8 cellular contexts compared by ENCODE assay signal in the genomic region with DNA sequence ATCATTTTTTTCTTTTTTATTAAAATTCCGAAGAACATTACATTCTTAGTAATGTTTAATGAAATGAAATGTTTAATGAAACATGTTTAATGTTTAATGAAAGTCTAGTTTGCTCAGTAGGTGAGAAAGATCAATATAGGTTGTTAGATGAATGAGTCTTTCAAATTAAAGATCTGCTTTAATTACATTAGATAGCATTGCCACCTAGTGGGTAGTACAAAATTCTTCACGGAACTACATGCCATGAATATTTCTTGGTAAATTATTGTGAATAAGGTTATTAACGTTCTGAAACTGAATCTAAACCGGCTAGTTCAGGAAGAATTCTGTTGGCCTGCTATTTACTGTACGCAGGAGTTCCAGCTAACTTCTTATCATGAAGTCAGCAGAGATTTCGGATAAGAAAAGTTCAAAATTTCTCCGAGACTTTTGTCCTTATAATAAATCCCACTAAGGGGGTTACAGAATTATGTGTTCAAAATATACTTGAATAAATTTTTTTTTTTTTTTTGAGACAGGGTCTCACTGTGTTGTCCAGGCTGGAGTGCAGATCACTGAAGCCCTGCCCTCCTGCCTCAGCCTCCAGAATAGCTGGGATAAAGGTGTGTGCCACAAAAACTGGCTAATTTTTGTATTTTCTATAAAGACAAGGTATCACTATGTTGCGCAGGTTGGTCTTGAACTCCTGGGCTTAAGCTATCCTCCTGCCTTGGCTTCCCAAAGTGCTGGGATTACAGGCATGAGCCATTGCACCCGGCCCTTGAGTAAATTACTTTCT. TPM values are rescaled to one million over a fixed set of nuclear protein-coding genes. Genes with fewer than 3 reads are reported as not detected.
DNase-seq lines count a peak whose midpoint lies in the region; ATAC-seq, FAIRE-seq and TF ChIP-seq lines count a peak whose summit lies in the region.

No MANE protein-coding gene starts in this region.

- H3K36me3 ChIP-seq in neuronal stem cell (replicated peaks in 1 of 2; ENCODE audit: control insufficient read depth in 2 of 2, insufficient read depth in 2 of 2, low read length in 2 of 2) = no peaks in the 10 kb centered on the region

- H2BK15ac ChIP-seq in neuronal stem cell (ENCODE audit: low read length) = no peak overlapping the region

- H3K4me3 Mint-ChIP-seq in brain = peak overlapping the region in 1 of 5 experiments; percentile 48

- no CpG with 5 or more reads among the region's 9 CpGs for WGBS in neuronal stem cell (ENCODE audit: extremely low coverage in 2 of 2, insufficient read length in 2 of 2, insufficient replicate concordance in 1 of 2), 2 donors

- peaks cover 2% of the 10 kb centered on the region for H3K27me3 Mint-ChIP-seq in brain

- no peak overlapping the region for H4K8ac ChIP-seq in neuronal stem cell (ENCODE audit: low read depth, low read length)

- no peak overlapping the region for H3K4me2 ChIP-seq in neuronal stem cell (ENCODE audit: insufficient read depth, low read length, poor library complexity, severe bottlenecking)

- H2BK120ac ChIP-seq in neuronal stem cell (ENCODE audit: low read depth, low read length) = no peak overlapping the region

- no peak overlapping the region for H3K27ac Mint-ChIP-seq in brain

- peak; percentile 50 for DNase-seq in AG20443 (ENCODE audit: low spot score)
- DNase-seq in GM18507 (ENCODE audit: extremely low spot score, insufficient read length, low read depth) = no peak
- DNase-seq in NB4 (ENCODE audit: low read depth) = peak; percentile 55
- peak; percentile 47 to 53 for DNase-seq in lung microvascular endothelial cell (ENCODE audit: low read depth in 2 of 2)
- DNase-seq in neuronal stem cell (ENCODE audit: low spot score) = no peak
- DNase-seq in anterior cingulate cortex (lab: John Stamatoyannopoulos, UW) = no peak

- H3K18ac ChIP-seq in neuronal stem cell (ENCODE audit: low read length) = no peak overlapping the region

- TF ChIP-seq POLR2A in NB4 (IDR thresholded peaks at IDR 0.05; ENCODE audit: extremely low read depth, insufficient read length) = no peak

- no peaks in the 10 kb centered on the region for H3K27me3 ChIP-seq in neuronal stem cell (ENCODE audit: control insufficient read depth in 3 of 3, insufficient read depth in 3 of 3, low read depth in 1 of 3, low read length in 3 of 3)

- H3K9me3 ChIP-seq in neuronal stem cell (replicated peaks in 1 of 2; ENCODE audit: control insufficient read depth in 2 of 2, insufficient read depth in 1 of 2, low read depth in 1 of 2, low read length in 2 of 2) = no peaks in the 10 kb centered on the region

- H2BK12ac ChIP-seq in neuronal stem cell (ENCODE audit: low read length) = no peak overlapping the region

- H2AK5ac ChIP-seq in neuronal stem cell (ENCODE audit: low read depth, low read length) = no peak overlapping the region

- no peak overlapping the region for H3K4ac ChIP-seq in neuronal stem cell (ENCODE audit: low read length)

- no peak for ATAC-seq in GM21390 (IDR thresholded peaks at IDR 0.05; ENCODE audit: unreplicated experiment)

- H3K27ac ChIP-seq in neuronal stem cell (replicated peaks; ENCODE audit: low read length) = no peak overlapping the region

- H3K9me3 Mint-ChIP-seq in brain = no peaks in the 10 kb centered on the region

- no peak overlapping the region for H2BK5ac ChIP-seq in neuronal stem cell (ENCODE audit: low read length)

- H3K4me1 ChIP-seq in neuronal stem cell (ENCODE audit: control insufficient read depth in 2 of 2, insufficient read depth in 1 of 2, low read depth in 1 of 2, low read length in 2 of 2) = no peaks in the 10 kb centered on the region

- TF ChIP-seq CTCF in NB4 (IDR thresholded peaks at IDR 0.05; ENCODE audit: low read depth, low read length) (no peak), brain (conservative IDR thresholded peaks at IDR 0.05) (peak; percentile 54 to 59)

- no peak overlapping the region for H4K91ac ChIP-seq in neuronal stem cell (ENCODE audit: low read depth, low read length, poor library complexity)

- H3K9ac ChIP-seq in neuronal stem cell (ENCODE audit: low read depth, low read length, poor library complexity) = no peak overlapping the region

- peak; percentile 56 for FAIRE-seq in GM18507 (lab: Jason Lieb, UNC)

- no peak overlapping the region for H3K14ac ChIP-seq in neuronal stem cell (ENCODE audit: low read length)

- H3K4me3 ChIP-seq in NB4 (ENCODE audit: low read depth, low read length) (no peak overlapping the region), neuronal stem cell (ENCODE audit: low read length in 2 of 2) (no peak overlapping the region)

- no peaks in the 10 kb centered on the region for H3K79me1 ChIP-seq in neuronal stem cell (ENCODE audit: low read depth, low read length)

- no peaks in the 10 kb centered on the region for H3K4me1 Mint-ChIP-seq in brain

- no peaks in the 10 kb centered on the region for H3K36me3 Mint-ChIP-seq in brain

- no peak overlapping the region for H2AFZ ChIP-seq in neuronal stem cell (ENCODE audit: low read length)

- H3K23ac ChIP-seq in neuronal stem cell (ENCODE audit: low read depth, low read length, poor library complexity) = no peak overlapping the region

RNA-seq across cellular contexts. Expression of gene GMNN, which starts 7.9 kb away (rescaled TPM):
- 25.0 TPM for polyA plus RNA-seq in brain (ENCODE audit: insufficient read depth, low read depth, low replicate concordance)
- 7.9 and 13.9 TPM in 2 replicates for total RNA-seq in lung microvascular endothelial cell
- 95.7 TPM for polyA plus RNA-seq in neuronal stem cell (2013, experiment 1 of 2)
- polyA plus RNA-seq in neuronal stem cell (2013, experiment 2 of 2) = 97.4 TPM

RNA-seq across cellular contexts. Expression of gene ARMH2, which starts 31.8 kb away (rescaled TPM):
- polyA plus RNA-seq in brain (ENCODE audit: insufficient read depth, low read depth, low replicate concordance) = not detected
- total RNA-seq in lung microvascular endothelial cell = not detected in 2 replicates
- not detected for polyA plus RNA-seq in neuronal stem cell (2013, experiment 1 of 2)
- polyA plus RNA-seq in neuronal stem cell (2013, experiment 2 of 2) = not detected

RNA-seq across cellular contexts. Expression of gene C6orf62, which starts 47.9 kb away (rescaled TPM):
- polyA plus RNA-seq in brain (ENCODE audit: insufficient read depth, low read depth, low replicate concordance) = 67.5 TPM
- total RNA-seq in lung microvascular endothelial cell = 68.1 and 70.0 TPM in 2 replicates
- 51.6 TPM for polyA plus RNA-seq in neuronal stem cell (2013, experiment 1 of 2)
- 52.1 TPM for polyA plus RNA-seq in neuronal stem cell (2013, experiment 2 of 2)

Comparison
In these comparisons a context has a peak if more than half of its experiments do, and no peak if none do; other contexts are left out.
1. DNase-seq: peak in AG20443 (single experiment), NB4 (single experiment) and lung microvascular endothelial cell (2 of 2); none in GM18507 (single experiment), neuronal stem cell (single experiment) and anterior cingulate cortex (0 of 58).